ENCODE assay signal across 1 cellular context in genomic region chr9:79623799-79624721, GRCh38.
TF ChIP-seq lines count a peak whose summit lies in the region.

No MANE protein-coding gene starts in this region.

TF ChIP-seq in GM12878, 131 proteins besides CTCF, POLR2A, EP300 and RAD21 (continued from another document and continues in another):
- TF ChIP-seq BCL3 (IDR thresholded peaks at IDR 0.05; ENCODE audit: borderline replicate concordance, insufficient read depth, low read depth, low read length, poor library complexity, severe bottlenecking), result no peak
- TF ChIP-seq SRF (IDR thresholded peaks at IDR 0.05; ENCODE audit: low read depth in 2 of 2, low read length in 2 of 2), result no peak
- TF ChIP-seq SMARCA5 (IDR thresholded peaks at IDR 0.05), result no peak
- peak; percentile 97 for TF ChIP-seq ATF7 (IDR thresholded peaks at IDR 0.05; ENCODE audit: low read depth)
- TF ChIP-seq ZBTB4 (CRISPR knock-in tag; IDR thresholded peaks at IDR 0.05), result no peak
- no peak for TF ChIP-seq CBX3 (IDR thresholded peaks at IDR 0.05; ENCODE audit: borderline replicate concordance, low read depth)
- TF ChIP-seq HDAC6 (IDR thresholded peaks at IDR 0.05; ENCODE audit: unreplicated experiment), result no peak
- no peak for TF ChIP-seq ZNF622 (IDR thresholded peaks at IDR 0.05)
- TF ChIP-seq SREBF1 (IDR thresholded peaks at IDR 0.05; ENCODE audit: low read length), result no peak
- peak; percentile 41 for TF ChIP-seq ZNF687 (IDR thresholded peaks at IDR 0.05)
- TF ChIP-seq NKRF (conservative IDR thresholded peaks at IDR 0.05), result no peak
- TF ChIP-seq ZZZ3 (IDR thresholded peaks at IDR 0.05; ENCODE audit: control insufficient read depth, insufficient read length, low read depth), result no peak
- peak; percentile 88 for TF ChIP-seq ZNF384 (IDR thresholded peaks at IDR 0.05; ENCODE audit: borderline replicate concordance, low read depth, low read length)
- peak in 1 of 2 experiments; percentile 43; a peak in 1 of 3 replicates for TF ChIP-seq EGR1 (IDR thresholded peaks at IDR 0.05; ENCODE audit: borderline replicate concordance in 1 of 2, low read depth in 2 of 2, low read length in 2 of 2)
- TF ChIP-seq NFXL1 (IDR thresholded peaks at IDR 0.05; ENCODE audit: borderline replicate concordance), result no peak
- TF ChIP-seq ZSCAN29 (IDR thresholded peaks at IDR 0.05), result no peak
- peak in 1 of 2 experiments; percentile 92; a peak in 2 of 4 replicates for TF ChIP-seq ETV6 (conservative IDR thresholded peaks at IDR 0.05 in 1 of 2, IDR thresholded peaks at IDR 0.05 in 1 of 2; ENCODE audit: borderline replicate concordance in 1 of 2, low read depth in 1 of 2)
- peak; percentile 34 for TF ChIP-seq SMAD1 (IDR thresholded peaks at IDR 0.05; ENCODE audit: low read depth, partially characterized antibody)
- no peak for TF ChIP-seq RAD51 (IDR thresholded peaks at IDR 0.05)
- TF ChIP-seq HSF1 (IDR thresholded peaks at IDR 0.05; ENCODE audit: low read depth, low read length), result no peak
- peak; percentile 80 for TF ChIP-seq JUNB (IDR thresholded peaks at IDR 0.05)
- 0 out of 2 replicates have a peak, but pooled peaks have one; percentile 55 for TF ChIP-seq NFIC (IDR thresholded peaks at IDR 0.05; ENCODE audit: low read depth, low read length)
- TF ChIP-seq PBX3 (IDR thresholded peaks at IDR 0.05; ENCODE audit: insufficient replicate concordance, low read depth, low read length), result no peak
- no peak for TF ChIP-seq ZNF592 (IDR thresholded peaks at IDR 0.05)
- TF ChIP-seq CREB1 (IDR thresholded peaks at IDR 0.05; ENCODE audit: low read depth), result peak; percentile 82
- no peak for TF ChIP-seq ZNF217 (IDR thresholded peaks at IDR 0.05)
- no peak for TF ChIP-seq HDAC2 (IDR thresholded peaks at IDR 0.05)
- no peak for TF ChIP-seq IRF5 (IDR thresholded peaks at IDR 0.05; ENCODE audit: borderline replicate concordance)
- no peak for TF ChIP-seq SP1 (IDR thresholded peaks at IDR 0.05; ENCODE audit: low read depth, low read length)
- no peak for TF ChIP-seq MYB (IDR thresholded peaks at IDR 0.05; ENCODE audit: borderline replicate concordance, low read depth, low read length)
- TF ChIP-seq BCL11A (IDR thresholded peaks at IDR 0.05; ENCODE audit: low read depth, low read length), result peak; percentile 47; the same call in 1 of the 2 replicates
- TF ChIP-seq MAX (IDR thresholded peaks at IDR 0.05; ENCODE audit: low read depth, low read length), result no peak
- no peak for TF ChIP-seq CHD1 (IDR thresholded peaks at IDR 0.05; ENCODE audit: low read depth, low read length)
- no peak for TF ChIP-seq TAF1 (IDR thresholded peaks at IDR 0.05; ENCODE audit: borderline replicate concordance, low read depth, low read length)
- TF ChIP-seq PML (IDR thresholded peaks at IDR 0.05; ENCODE audit: low read length), result no peak; the same call in 1 of the 2 replicates
- no peak for TF ChIP-seq RBBP5 (conservative IDR thresholded peaks at IDR 0.05)
- no peak for TF ChIP-seq TARDBP (IDR thresholded peaks at IDR 0.05; ENCODE audit: borderline replicate concordance)
- TF ChIP-seq STAT3 (IDR thresholded peaks at IDR 0.05; ENCODE audit: low read depth, low read length), result no peak
